In the genomic region with DNA sequence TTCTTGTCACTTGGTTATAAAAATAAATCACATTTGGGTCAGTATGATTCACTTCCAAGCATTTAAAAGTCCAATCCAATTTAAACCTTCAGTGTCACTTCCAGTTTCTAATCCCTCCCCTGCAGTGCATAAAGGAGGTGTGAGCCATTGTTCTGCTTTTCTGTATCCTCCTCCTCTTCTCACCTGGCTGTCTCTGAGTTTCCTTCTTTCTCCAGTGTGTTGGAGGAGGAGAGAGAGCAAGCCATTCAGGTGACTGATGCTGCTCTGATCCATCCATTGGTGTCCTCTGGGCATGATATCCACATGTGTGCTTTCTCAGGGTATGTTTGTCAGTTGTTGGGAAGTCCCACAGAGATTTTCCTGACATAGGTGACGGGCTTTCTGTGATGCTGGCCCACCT, we compare ENCODE assay signal across 8 cellular contexts.
DNase-seq lines count a peak whose midpoint lies in the region; ATAC-seq and TF ChIP-seq lines count a peak whose summit lies in the region.

No MANE protein-coding gene starts in this region.

- peaks cover 7% of the 10 kb centered on the region for H3K36me3 ChIP-seq in effector memory CD4-positive, alpha-beta T cell (ENCODE audit: control insufficient read depth, insufficient read depth, low read length)
- H3K36me3 ChIP-seq in parathyroid adenoma (ENCODE audit: control insufficient read depth, insufficient read depth, low read length) = no peaks in the 10 kb centered on the region

- TF ChIP-seq CTCF in GM10248 (IDR thresholded peaks at IDR 0.05; ENCODE audit: control extremely low read depth, extremely low read depth, low read depth, missing control alignments) = no peak
- TF ChIP-seq CTCF in parathyroid adenoma (IDR thresholded peaks at IDR 0.05) = no peak

- H2AFZ ChIP-seq in parathyroid adenoma = peak overlapping the region; percentile 92

- ATAC-seq in HG02610 (IDR thresholded peaks at IDR 0.05; ENCODE audit: unreplicated experiment) (no peak), HG03280 (IDR thresholded peaks at IDR 0.05; ENCODE audit: unreplicated experiment) (no peak)

- H3K4me3 ChIP-seq in effector memory CD4-positive, alpha-beta T cell (ENCODE audit: insufficient read depth, low read depth, low read length, poor library complexity, severe bottlenecking) = no peak overlapping the region
- peak overlapping the region; percentile 72 for H3K4me3 ChIP-seq in parathyroid adenoma (ENCODE audit: low read depth, low read length)

- H3K79me2 ChIP-seq in parathyroid adenoma = no peaks in the 10 kb centered on the region

- H3K27me3 ChIP-seq in effector memory CD4-positive, alpha-beta T cell (replicated peaks; ENCODE audit: control insufficient read depth, insufficient read depth, low read length, poor library complexity, severe bottlenecking) = no peaks in the 10 kb centered on the region
- H3K27me3 ChIP-seq in parathyroid adenoma (ENCODE audit: control insufficient read depth, insufficient read depth, low read length) = no peaks in the 10 kb centered on the region

- H3K9me3 ChIP-seq in effector memory CD4-positive, alpha-beta T cell (ENCODE audit: control insufficient read depth, low read length) = no peaks in the 10 kb centered on the region
- H3K9me3 ChIP-seq in parathyroid adenoma (ENCODE audit: control insufficient read depth, low read length) = no peaks in the 10 kb centered on the region

- no peak overlapping the region for H3K9ac ChIP-seq in parathyroid adenoma

- H3K4me2 ChIP-seq in parathyroid adenoma (ENCODE audit: low read length) = no peak overlapping the region

- peaks cover 11% of the 10 kb centered on the region for H3K4me1 ChIP-seq in effector memory CD4-positive, alpha-beta T cell (ENCODE audit: control insufficient read depth, insufficient read depth, low read length, poor library complexity, severe bottlenecking)
- H3K4me1 ChIP-seq in parathyroid adenoma = no peaks in the 10 kb centered on the region

- peak overlapping the region; percentile 94 for H3K27ac ChIP-seq in effector memory CD4-positive, alpha-beta T cell (ENCODE audit: insufficient read depth, low read length, poor library complexity, severe bottlenecking)
- peak overlapping the region; percentile 93 for H3K27ac ChIP-seq in parathyroid adenoma

- DNase-seq in GM10248 (ENCODE audit: extremely low spot score) = peak; percentile 34
- DNase-seq in NAMALWA (ENCODE audit: low spot score) = peak; percentile 30
- DNase-seq in effector memory CD4-positive, alpha-beta T cell = no peak
- no peak for DNase-seq in NCI-H187 (lab: John Stamatoyannopoulos, UW)
- no peak for DNase-seq in ecto neural progenitor cell (ENCODE audit: low spot score)

- POLR2A ChIA-PET in GM10248 (lab: Yijun Ruan, JAX) = no interaction called here

- CTCF ChIA-PET in GM10248 (lab: Yijun Ruan, JAX) = interaction anchor here (0.8 to 5.4 kb wide), 21 partner anchors 10 to 1240 kb away, joined by 3 to 73 read pairs (median 8); partner anchors contain the start of genes MED4 and SUCLA2

Comparison
In these comparisons a context has a peak if more than half of its experiments do, and no peak if none do; other contexts are left out.
1. DNase-seq: peak in GM10248 (single experiment) and NAMALWA (single experiment); none in effector memory CD4-positive, alpha-beta T cell (0 of 3), NCI-H187 (0 of 2) and ecto neural progenitor cell (single experiment).